In genomic region chr12:66169221-66170170, GRCh38 we compare ENCODE assay signal across 8 cellular contexts. TPM values are rescaled to one million over a fixed set of nuclear protein-coding genes. Genes with fewer than 3 reads are reported as not detected.
DNase-seq lines count a peak whose midpoint lies in the region; TF ChIP-seq lines count a peak whose summit lies in the region.

Gene TMBIM4 (minus strand): TSS chr12:66169996. CDS start chr12:66169951, 45 bp downstream.

- H3K4me1 Mint-ChIP-seq in neural progenitor cell: peaks cover 6% of the 10 kb centered on the region

- peak within 1 kb of the TSS; percentile 62 for H3K4me2 ChIP-seq in MM.1S (ENCODE audit: low read depth, low read length)
- H3K4me2 ChIP-seq in neural progenitor cell: peak within 1 kb of the TSS; percentile 78

- peak within 1 kb of the TSS; percentile 88 for H3K27ac Mint-ChIP-seq in neural progenitor cell

- DNase-seq in GF-D8 (lab: John Stamatoyannopoulos, UW): peak; percentile 97
- peak; percentile 93 for DNase-seq in HCEC 1CT
- DNase-seq in MM.1S: peak; percentile 84
- DNase-seq in SIG-M5 (lab: John Stamatoyannopoulos, UW): peak; percentile 99
- DNase-seq in activated gamma-delta T cell (lab: John Stamatoyannopoulos, UW): peak; percentile 72
- DNase-seq in foreskin fibroblast: peak; percentile 89 to 96
- peak; percentile 93 for DNase-seq in neural progenitor cell (ENCODE audit: low spot score)
- DNase-seq in stromal cell of bone marrow (ENCODE audit: low read depth): peak; percentile 91

- peaks cover 13% of the 10 kb centered on the region for H3F3A ChIP-seq in MM.1S (ENCODE audit: insufficient read depth, low read length)
- H3F3A ChIP-seq in neural progenitor cell (ENCODE audit: low read depth): peaks cover 22% of the 10 kb centered on the region

- H3K79me2 ChIP-seq in MM.1S (ENCODE audit: low read length) (peaks cover 47% of the 10 kb centered on the region), neural progenitor cell (ENCODE audit: low read depth) (peaks cover 45% of the 10 kb centered on the region)

- peak within 1 kb of the TSS; percentile 89 for H3K27ac ChIP-seq in MM.1S (ENCODE audit: low read length)
- H3K27ac ChIP-seq in neural progenitor cell: peak within 1 kb of the TSS; percentile 89

- H4K20me1 ChIP-seq in MM.1S (ENCODE audit: insufficient read depth, low read length) (no peaks in the 10 kb centered on the region), neural progenitor cell (ENCODE audit: low read depth) (no peaks in the 10 kb centered on the region)

- TF ChIP-seq CTCF in MM.1S (IDR thresholded peaks at IDR 0.05; ENCODE audit: low read length) (peak; percentile 45), foreskin fibroblast (IDR thresholded peaks at IDR 0.05; ENCODE audit: low read depth, low read length) (peak; percentile 42), neural progenitor cell (IDR thresholded peaks at IDR 0.05) (peak; percentile 49)

- peak within 1 kb of the TSS; percentile 84 for H2AFZ ChIP-seq in MM.1S (ENCODE audit: low read length)
- H2AFZ ChIP-seq in neural progenitor cell (replicated peaks): peak within 1 kb of the TSS; percentile 89

- H3K9me3 ChIP-seq in MM.1S (replicated peaks; ENCODE audit: insufficient read depth, low read length): no peaks in the 10 kb centered on the region
- H3K9me3 ChIP-seq in neural progenitor cell (ENCODE audit: low read depth): no peaks in the 10 kb centered on the region

- H3K9me3 Mint-ChIP-seq in neural progenitor cell: peaks cover 21% of the 10 kb centered on the region

- H3K4me3 Mint-ChIP-seq in neural progenitor cell: peak within 1 kb of the TSS; percentile 91

- H3K36me3 ChIP-seq in MM.1S (replicated peaks; ENCODE audit: insufficient read depth, low read length) (no peaks in the 10 kb centered on the region), neural progenitor cell (peaks cover 2% of the 10 kb centered on the region)

- H3K4me1 ChIP-seq in MM.1S (ENCODE audit: low read length) (peaks cover 3% of the 10 kb centered on the region; the same call in 1 of the 2 replicates), neural progenitor cell (peaks cover 8% of the 10 kb centered on the region)

- peak within 1 kb of the TSS; percentile 80 for H3K9ac ChIP-seq in MM.1S (ENCODE audit: low read length)
- H3K9ac ChIP-seq in neural progenitor cell: peak within 1 kb of the TSS; percentile 59

- no peaks in the 10 kb centered on the region for H3K9me2 ChIP-seq in MM.1S (replicated peaks; ENCODE audit: insufficient read depth, low read length)

- H3K27me3 ChIP-seq in MM.1S (replicated peaks; ENCODE audit: insufficient read depth, low read length): no peaks in the 10 kb centered on the region
- H3K27me3 ChIP-seq in neural progenitor cell: no peaks in the 10 kb centered on the region

- peaks cover 4% of the 10 kb centered on the region for H3K27me3 Mint-ChIP-seq in neural progenitor cell (ENCODE audit: insufficient read depth, low read depth)

- H3K36me3 Mint-ChIP-seq in neural progenitor cell: peaks cover 21% of the 10 kb centered on the region

- peak within 1 kb of the TSS; percentile 74 for H3K4me3 ChIP-seq in MM.1S (ENCODE audit: low read length)
- peak within 1 kb of the TSS; percentile 73 to 85 for H3K4me3 ChIP-seq in foreskin fibroblast (ENCODE audit: low read depth in 1 of 2, low read length in 2 of 2)
- peak within 1 kb of the TSS; percentile 58 for H3K4me3 ChIP-seq in neural progenitor cell

RNA-seq across cellular contexts. Expression of gene TMBIM4, which starts in this region (rescaled TPM):
- 63.7 and 67.4 TPM in 2 replicates for total RNA-seq in neural progenitor cell (ENCODE audit: low replicate concordance)

Comparison
In these comparisons a context has a peak if more than half of its experiments do, and no peak if none do; other contexts are left out.
1. Peak in every context shown above with its lines: DNase-seq, H3K4me3 ChIP-seq and H3K27ac ChIP-seq.